20 cellular contexts compared by ENCODE assay signal in genomic region chr11:125053167-125053566, GRCh38. TPM values are rescaled to one million over a fixed set of nuclear protein-coding genes. Genes with fewer than 3 reads are reported as not detected.
DNase-seq lines count a peak whose midpoint lies in the region; ATAC-seq and TF ChIP-seq lines count a peak whose summit lies in the region.
"Had no signal": no experiment of that assay in that cellular context is flagged by ENCODE, and none has a peak within 500 bp of the region (broad histone marks: within the 10 kb centered on the region; RNA-seq: fewer than 3 reads in every experiment).

No MANE protein-coding gene starts in this region.

- BruUV-seq in PC-3 (replicated peaks; lab: Mats Ljungman, UMichigan) = no TSS peak

- H3K9me2 ChIP-seq in PC-3 (replicated peaks; ENCODE audit: low read length) = no peaks in the 10 kb centered on the region
- H3K9me2 ChIP-seq: SK-N-SH had no signal

- H3K4me2 ChIP-seq in PC-3 (ENCODE audit: low read length) = no peak overlapping the region
- H3K4me2 ChIP-seq: SK-N-SH had no signal

- TF ChIP-seq CTCF in PC-3 (conservative IDR thresholded peaks at IDR 0.05; ENCODE audit: low read depth, low read length) (no peak), epithelial cell of esophagus (IDR thresholded peaks at IDR 0.05; ENCODE audit: insufficient read depth, low read depth, low read length, missing control alignments) (no peak)
- TF ChIP-seq CTCF in CD4-positive, alpha-beta T cell (IDR thresholded peaks at IDR 0.05) = no peak

- H3K9me3 ChIP-seq in PC-3 (ENCODE audit: low read length) = no peaks in the 10 kb centered on the region
- H3K9me3 ChIP-seq in CD4-positive, alpha-beta T cell (ENCODE audit: control insufficient read depth, low read length) = no peaks in the 10 kb centered on the region
- H3K9me3 ChIP-seq in MG63 = no peaks in the 10 kb centered on the region
- H3K9me3 ChIP-seq: SK-N-SH had no signal

- H3K4me1 Mint-ChIP-seq in activated naive CD8-positive, alpha-beta T cell treated with anti-CD3 and anti-CD28 coated beads, Interleukin-2, amount 50 U/mL, for 24 hours = no peaks in the 10 kb centered on the region
- no peaks in the 10 kb centered on the region for H3K4me1 Mint-ChIP-seq in activated naive CD8-positive, alpha-beta T cell treated with anti-CD3 and anti-CD28 coated beads for 36 hours
- H3K4me1 Mint-ChIP-seq in CD4-positive, alpha-beta T cell (ENCODE audit: low read depth) = no peaks in the 10 kb centered on the region
- H3K4me1 Mint-ChIP-seq: CD8-positive, alpha-beta memory T cell had no signal

- no peak overlapping the region for H3K4me3 Mint-ChIP-seq in activated naive CD8-positive, alpha-beta T cell treated with anti-CD3 and anti-CD28 coated beads, Interleukin-2, amount 50 U/mL, for 24 hours
- H3K4me3 Mint-ChIP-seq in activated naive CD8-positive, alpha-beta T cell treated with anti-CD3 and anti-CD28 coated beads for 36 hours = no peak overlapping the region
- no peak overlapping the region for H3K4me3 Mint-ChIP-seq in CD4-positive, alpha-beta T cell
- H3K4me3 Mint-ChIP-seq: CD8-positive, alpha-beta memory T cell had no signal

- H3K9ac ChIP-seq in PC-3 (ENCODE audit: low read length) = no peak overlapping the region
- H3K9ac ChIP-seq: SK-N-SH had no signal

- H3K4me1 ChIP-seq in PC-3 (ENCODE audit: insufficient read depth, low read length) = no peaks in the 10 kb centered on the region

- POLR2A ChIA-PET in PC-3 (lab: Charles Lee; ENCODE audit: unreplicated experiment) = no interaction called here
- POLR2A ChIA-PET in CD4-positive, alpha-beta T cell (lab: Charles Lee) = no interaction called here

- peaks cover 2% of the 10 kb centered on the region for H3K36me3 Mint-ChIP-seq in activated naive CD8-positive, alpha-beta T cell treated with anti-CD3 and anti-CD28 coated beads, Interleukin-2, amount 50 U/mL, for 24 hours (ENCODE audit: low read depth)
- H3K36me3 Mint-ChIP-seq in activated naive CD8-positive, alpha-beta T cell treated with anti-CD3 and anti-CD28 coated beads for 36 hours = no peaks in the 10 kb centered on the region
- H3K36me3 Mint-ChIP-seq in CD4-positive, alpha-beta T cell (ENCODE audit: low read depth) = no peaks in the 10 kb centered on the region
- H3K36me3 Mint-ChIP-seq: CD8-positive, alpha-beta memory T cell had no signal

- ATAC-seq in activated naive CD8-positive, alpha-beta T cell treated with anti-CD3 and anti-CD28 coated beads, Interleukin-2, amount 50 U/mL, for 24 hours = peak; percentile 71
- peak; percentile 20; the same call in 1 of the 2 replicates for ATAC-seq in PC-3
- ATAC-seq in stimulated activated naive CD8-positive, alpha-beta T cell treated with anti-CD3 and anti-CD28 coated beads, Interleukin-15, Interleukin-2, amounts not matched to agents 100 U/mL and 50 U/mL, for 24 hours = peak; percentile 72
- no peak for ATAC-seq in CD4-positive, alpha-beta T cell (ENCODE audit: poor library complexity)
- no peak for ATAC-seq in HG03439 (IDR thresholded peaks at IDR 0.05; ENCODE audit: unreplicated experiment)

- H2AFZ ChIP-seq in PC-3 (ENCODE audit: low read length) = no peak overlapping the region

- H3F3A ChIP-seq in PC-3 (ENCODE audit: low read length, unreplicated experiment) = no peaks in the 10 kb centered on the region

- H3K27me3 ChIP-seq in PC-3 (ENCODE audit: low read length) = no peaks in the 10 kb centered on the region
- H3K27me3 ChIP-seq in CD4-positive, alpha-beta T cell (ENCODE audit: control insufficient read depth, insufficient read depth, low read length) = no peaks in the 10 kb centered on the region
- no peaks in the 10 kb centered on the region for H3K27me3 ChIP-seq in MG63

- H3K27ac Mint-ChIP-seq in activated naive CD8-positive, alpha-beta T cell treated with anti-CD3 and anti-CD28 coated beads, Interleukin-2, amount 50 U/mL, for 24 hours = no peak overlapping the region
- no peak overlapping the region for H3K27ac Mint-ChIP-seq in activated naive CD8-positive, alpha-beta T cell treated with anti-CD3 and anti-CD28 coated beads for 36 hours
- H3K27ac Mint-ChIP-seq in CD4-positive, alpha-beta T cell = no peak overlapping the region

- CTCF ChIA-PET in PC-3 (lab: Charles Lee) = no interaction called here
- CTCF ChIA-PET in CD4-positive, alpha-beta T cell (lab: Charles Lee) = no interaction called here

- H3K79me2 ChIP-seq in PC-3 (ENCODE audit: low read length) = no peaks in the 10 kb centered on the region

- no peaks in the 10 kb centered on the region for H3K9me3 Mint-ChIP-seq in activated naive CD8-positive, alpha-beta T cell treated with anti-CD3 and anti-CD28 coated beads, Interleukin-2, amount 50 U/mL, for 24 hours
- H3K9me3 Mint-ChIP-seq in activated naive CD8-positive, alpha-beta T cell treated with anti-CD3 and anti-CD28 coated beads for 36 hours = no peaks in the 10 kb centered on the region
- H3K9me3 Mint-ChIP-seq in CD4-positive, alpha-beta T cell = no peaks in the 10 kb centered on the region
- H3K9me3 Mint-ChIP-seq: CD8-positive, alpha-beta memory T cell had no signal

- H3K4me3 ChIP-seq in PC-3 (ENCODE audit: low read length) = no peak overlapping the region
- no peak overlapping the region for H3K4me3 ChIP-seq in epithelial cell of esophagus (ENCODE audit: low read length)
- H3K4me3 ChIP-seq in MG63 = no peak overlapping the region

- H3K36me3 ChIP-seq in PC-3 (ENCODE audit: low read depth, low read length) = no peaks in the 10 kb centered on the region
- H3K36me3 ChIP-seq in MG63 = peaks cover 3% of the 10 kb centered on the region; the same call in 1 of the 2 replicates

- no peaks in the 10 kb centered on the region for H4K20me1 ChIP-seq in PC-3 (ENCODE audit: low read length)

- intact Hi-C loops in PC-3 (cut with micrococcal nuclease) = no loop called here
- intact Hi-C loops in CD4-positive, alpha-beta T cell (cut with DNase I, micrococcal nuclease) = no loop called here

- no peak overlapping the region for H3K27ac ChIP-seq in PC-3 (ENCODE audit: low read length)
- no peak overlapping the region for H3K27ac ChIP-seq in CD4-positive, alpha-beta T cell (ENCODE audit: low read depth, low read length)

- H3K27me3 Mint-ChIP-seq in activated naive CD8-positive, alpha-beta T cell treated with anti-CD3 and anti-CD28 coated beads, Interleukin-2, amount 50 U/mL, for 24 hours = no peaks in the 10 kb centered on the region
- H3K27me3 Mint-ChIP-seq in activated naive CD8-positive, alpha-beta T cell treated with anti-CD3 and anti-CD28 coated beads for 36 hours = no peaks in the 10 kb centered on the region
- no peaks in the 10 kb centered on the region for H3K27me3 Mint-ChIP-seq in CD4-positive, alpha-beta T cell
- H3K27me3 Mint-ChIP-seq: CD8-positive, alpha-beta memory T cell had no signal

- no peak for DNase-seq in activated naive CD8-positive, alpha-beta T cell treated with anti-CD3 and anti-CD28 coated beads, Interleukin-2, amount 50 U/mL, for 24 hours
- no peak for DNase-seq in activated naive CD8-positive, alpha-beta T cell treated with anti-CD3 and anti-CD28 coated beads for 36 hours
- peak; percentile 43 for DNase-seq in PC-3
- peak; percentile 34 for DNase-seq in epithelial cell of esophagus (ENCODE audit: low read depth)
- DNase-seq in stimulated activated naive CD8-positive, alpha-beta T cell treated with anti-CD3 and anti-CD28 coated beads, Interleukin-15, Interleukin-2, amounts not matched to agents 100 U/mL and 50 U/mL, for 24 hours = no peak
- DNase-seq in CD4-positive, alpha-beta T cell = no peak
- no peak for DNase-seq in MG63
- DNase-seq: AML-193; C1 segment of cervical spinal cord; Calu3; CD8-positive, alpha-beta memory T cell; NCI-H1092 treated with DMSO at 0.1 percent for 48 hours; NCI-H2029 treated with DMSO at 0.1 percent for 48 hours; NCI-H2171; NCI-H345; NCI-H82; RPMI8226; SHP77; SK-N-SH had no signal

RNA-seq across cellular contexts. Expression of gene SLC37A2, which starts 9.9 kb away (rescaled TPM):
- under 1 TPM; 0.47 to 0.50 TPM for total RNA-seq in activated naive CD8-positive, alpha-beta T cell treated with anti-CD3 and anti-CD28 coated beads for 36 hours
- 9.0 and 10.2 TPM in 2 replicates for total RNA-seq in PC-3 (2014; rRNA removed)
- under 1 TPM; 0.25 to 0.34 TPM for total RNA-seq in CD4-positive, alpha-beta T cell
- total RNA-seq in MG63 (2014; rRNA removed; shearing (Covaris generic); ENCODE audit: low replicate concordance) = 0.07 and 0.79 TPM in 2 replicates

RNA-seq across cellular contexts. Expression of gene TMEM218, which starts 58.3 kb away (rescaled TPM):
- total RNA-seq in activated naive CD8-positive, alpha-beta T cell treated with anti-CD3 and anti-CD28 coated beads for 36 hours = 10 to 100 TPM; 16.6 to 18.1 TPM
- 33.6 and 37.0 TPM in 2 replicates for total RNA-seq in PC-3 (2014; rRNA removed)
- 1 to 10 TPM; 3.9 to 4.4 TPM for total RNA-seq in CD4-positive, alpha-beta T cell
- total RNA-seq in MG63 (2014; rRNA removed; shearing (Covaris generic); ENCODE audit: low replicate concordance) = 27.7 and 31.6 TPM in 2 replicates

Comparison
In these comparisons a context has a peak if more than half of its experiments do, and no peak if none do; other contexts are left out.
1. ATAC-seq: peak in activated naive CD8-positive, alpha-beta T cell treated with anti-CD3 and anti-CD28 coated beads, Interleukin-2, amount 50 U/mL, for 24 hours (single experiment), PC-3 (single experiment) and stimulated activated naive CD8-positive, alpha-beta T cell treated with anti-CD3 and anti-CD28 coated beads, Interleukin-15, Interleukin-2, amounts not matched to agents 100 U/mL and 50 U/mL, for 24 hours (single experiment); none in CD4-positive, alpha-beta T cell (single experiment) and HG03439 (single experiment).
2. DNase-seq: peak in PC-3 (single experiment) and epithelial cell of esophagus (single experiment); none in activated naive CD8-positive, alpha-beta T cell treated with anti-CD3 and anti-CD28 coated beads, Interleukin-2, amount 50 U/mL, for 24 hours (single experiment), activated naive CD8-positive, alpha-beta T cell treated with anti-CD3 and anti-CD28 coated beads for 36 hours (single experiment), stimulated activated naive CD8-positive, alpha-beta T cell treated with anti-CD3 and anti-CD28 coated beads, Interleukin-15, Interleukin-2, amounts not matched to agents 100 U/mL and 50 U/mL, for 24 hours (single experiment), CD4-positive, alpha-beta T cell (0 of 10) and MG63 (single experiment).